8 cellular contexts compared by ENCODE assay signal in genomic region chr17:4190791-4191190, GRCh38. TPM values are rescaled to one million over a fixed set of nuclear protein-coding genes. Genes with fewer than 3 reads are reported as not detected.
A peak's percentile ranks its signal among the peaks of the same experiment; 100 is the strongest.
DNase-seq lines count a peak whose midpoint lies in the region; TF ChIP-seq lines count a peak whose summit lies in the region.
"Not testable (repeated sequence)": the region's sequence is repeated elsewhere in the genome, so short reads cannot be mapped to it uniquely, and the experiment has no call there.

No MANE protein-coding gene starts in this region.

- H4K20me1 ChIP-seq in BLaER1, result not testable (repeated sequence)

- peaks cover 76% of the 10 kb centered on the region for H3K36me3 ChIP-seq in BLaER1
- peaks cover 38 to 43% of the 10 kb centered on the region in 2 donors for H3K36me3 ChIP-seq in ascending aorta
- H3K36me3 ChIP-seq in left ventricle myocardium inferior, result peaks cover 77% of the 10 kb centered on the region
- H3K36me3 ChIP-seq in spleen, result peaks cover 0 to 91% (median 55%) of the 10 kb centered on the region in 6 donors
- peaks cover 19 to 32% of the 10 kb centered on the region in 2 donors for H3K36me3 ChIP-seq in thyroid gland
- peaks cover 0 to 20% of the 10 kb centered on the region in 2 donors for H3K36me3 ChIP-seq in vagina

- H3K4me1 ChIP-seq in BLaER1 (peaks cover 50% of the 10 kb centered on the region), spleen (peaks cover 0 to 48% (median 17%) of the 10 kb centered on the region in 6 donors), vagina (peaks cover 48% of the 10 kb centered on the region)
- H3K4me1 ChIP-seq in ascending aorta, left ventricle myocardium inferior, thyroid gland: not testable (repeated sequence)

- not testable (repeated sequence) for TF ChIP-seq POLR2A in spleen (IDR thresholded peaks at IDR 0.05); thyroid gland (IDR thresholded peaks at IDR 0.05); vagina (IDR thresholded peaks at IDR 0.05)

- intact Hi-C loops in ascending aorta (cut with DNase I); dorsolateral prefrontal cortex (cut with DNase I); left ventricle myocardium inferior (cut with micrococcal nuclease); spleen (cut with DNase I; ENCODE audit: low total_unique reads); thyroid gland (cut with DNase I); vagina (cut with DNase I): not testable (repeated sequence)

- WGBS in spleen, 5 donors, result 86 to 92% (median 89%) methylated on average over 7 of the region's 7 CpGs
- WGBS in thyroid gland, 2 donors, result 87 to 88% methylated on average over 7 of the region's 7 CpGs

- not testable (repeated sequence) for DNase-seq in RWPE1 (ENCODE audit: low spot score); dorsolateral prefrontal cortex; left ventricle myocardium inferior; spleen; thyroid gland; vagina (ENCODE audit: extremely low spot score in 2 of 2)
- DNase-seq in ascending aorta (ENCODE audit: low spot score in 2 of 2), result peak in 1 of 2 donors; percentile 64

- TF ChIP-seq CTCF in RWPE1 (conservative IDR thresholded peaks at IDR 0.05; ENCODE audit: low read depth); ascending aorta (IDR thresholded peaks at IDR 0.05); dorsolateral prefrontal cortex (IDR thresholded peaks at IDR 0.05 in 54 of 56, conservative IDR thresholded peaks at IDR 0.05 in 2 of 56; ENCODE audit: low read depth in 1 of 56, partially characterized antibody in 56 of 56); left ventricle myocardium inferior (IDR thresholded peaks at IDR 0.05; ENCODE audit: borderline replicate concordance); spleen (IDR thresholded peaks at IDR 0.05 in 8 of 11, conservative IDR thresholded peaks at IDR 0.05 in 3 of 11); thyroid gland (IDR thresholded peaks at IDR 0.05); vagina (IDR thresholded peaks at IDR 0.05): not testable (repeated sequence)

- not testable (repeated sequence) for H3K27me3 ChIP-seq in BLaER1; ascending aorta; dorsolateral prefrontal cortex; left ventricle myocardium inferior (ENCODE audit: low read depth); spleen (replicated peaks in 1 of 7); thyroid gland; vagina

- CTCF ChIA-PET in RWPE1 (lab: Yijun Ruan, JAX), result not testable (repeated sequence)

- H3K9ac ChIP-seq in BLaER1, result not testable (repeated sequence)

- H3K9me3 ChIP-seq in BLaER1; ascending aorta; left ventricle myocardium inferior (replicated peaks); spleen; thyroid gland; vagina: not testable (repeated sequence)

- peak overlapping the region; percentile 96; the same call in 1 of the 2 replicates for H3K27ac ChIP-seq in BLaER1
- H3K27ac ChIP-seq in RWPE1, result peak overlapping the region; percentile 30; the same call in 1 of the 2 replicates
- peak overlapping the region; percentile 89 to 91 for H3K27ac ChIP-seq in ascending aorta
- H3K27ac ChIP-seq in dorsolateral prefrontal cortex, result peak overlapping the region in 43 of 59 donors; percentile 1 to 70 (median 39)
- peak overlapping the region; percentile 25 for H3K27ac ChIP-seq in left ventricle myocardium inferior (replicated peaks)
- H3K27ac ChIP-seq in spleen, result peak overlapping the region in 6 of 8 donors; percentile 28 to 70 (median 68)
- H3K27ac ChIP-seq in thyroid gland, result peak overlapping the region in 2 of 3 donors; percentile 3 to 19
- H3K27ac ChIP-seq in vagina, result peak overlapping the region; percentile 86

- not testable (repeated sequence) for H3K4me3 ChIP-seq in BLaER1; ascending aorta; dorsolateral prefrontal cortex; left ventricle myocardium inferior; spleen; thyroid gland (replicated peaks in 1 of 3); vagina

- not testable (repeated sequence) for H3K4me2 ChIP-seq in BLaER1

- POLR2A ChIA-PET in RWPE1 (lab: Yijun Ruan, JAX; ENCODE audit: low non-redundant PET), result not testable (repeated sequence)

RNA-seq across cellular contexts. Expression of gene CYB5D2, which starts 47.8 kb away (rescaled TPM):
- total RNA-seq in ascending aorta, result 17.7 TPM
- total RNA-seq in dorsolateral prefrontal cortex, result 10 to 100 TPM; 22.6 to 49.4 (median 36.3) TPM
- 6.7 TPM for total RNA-seq in left ventricle myocardium inferior
- total RNA-seq in spleen, result 10 to 100 TPM in 6 of 7 donors, 1 to 10 TPM in 1; 7.5 to 24.7 (median 16.3) TPM
- 10 to 100 TPM in 2 of 3 donors, 1 to 10 TPM in 1; 9.7 to 14.7 (median 11.0) TPM for polyA plus RNA-seq in spleen
- 10 to 100 TPM; 45.9 to 62.8 (median 51.6) TPM for total RNA-seq in thyroid gland
- total RNA-seq in vagina, result 15.7 TPM

RNA-seq across cellular contexts. Expression of gene ZZEF1, which starts 48.0 kb away (rescaled TPM):
- total RNA-seq in ascending aorta (67.2 TPM), dorsolateral prefrontal cortex (10 to 100 TPM; 44.1 to 90.3 (median 67.7) TPM), left ventricle myocardium inferior (29.9 TPM), spleen (100 to 1,000 TPM in 6 of 7 donors, 10 to 100 TPM in 1; 70.1 to 153 (median 111) TPM), thyroid gland (100 to 1,000 TPM in 2 of 4 donors, 10 to 100 TPM in 2; 65.0 to 114 (median 88.4) TPM), vagina (56.7 TPM)
- polyA plus RNA-seq in spleen, result 10 to 100 TPM in 1 of 3 donors, 1 to 10 TPM in 2; 5.3 to 12.7 (median 5.5) TPM

Comparison
In these comparisons a context has a peak if more than half of its experiments do, and no peak if none do; other contexts are left out.
1. H3K27ac ChIP-seq: peak in every context shown above with its lines; median percentile 96 in BLaER1; 90 in ascending aorta; 86 in vagina; 68 in spleen; 39 in dorsolateral prefrontal cortex; 30 in RWPE1; 25 in left ventricle myocardium inferior; 11 in thyroid gland.